In genomic region chr12:101793401-101793800, GRCh38 we compare ENCODE assay signal across 1 cellular context.
TF ChIP-seq lines count a peak whose summit lies in the region.

No MANE protein-coding gene starts in this region.

TF ChIP-seq in K562, 482 proteins besides CTCF, POLR2A, EP300 and RAD21 (continues in another document):
- TF ChIP-seq HDAC1 (IDR thresholded peaks at IDR 0.05): peak in 1 of 2 experiments; percentile 54; a peak in 1 of 4 replicates
- 0 out of 2 replicates have a peak, but pooled peaks have one; percentile 8 for TF ChIP-seq ADNP (tag; IDR thresholded peaks at IDR 0.05)
- TF ChIP-seq, protein P1, sequence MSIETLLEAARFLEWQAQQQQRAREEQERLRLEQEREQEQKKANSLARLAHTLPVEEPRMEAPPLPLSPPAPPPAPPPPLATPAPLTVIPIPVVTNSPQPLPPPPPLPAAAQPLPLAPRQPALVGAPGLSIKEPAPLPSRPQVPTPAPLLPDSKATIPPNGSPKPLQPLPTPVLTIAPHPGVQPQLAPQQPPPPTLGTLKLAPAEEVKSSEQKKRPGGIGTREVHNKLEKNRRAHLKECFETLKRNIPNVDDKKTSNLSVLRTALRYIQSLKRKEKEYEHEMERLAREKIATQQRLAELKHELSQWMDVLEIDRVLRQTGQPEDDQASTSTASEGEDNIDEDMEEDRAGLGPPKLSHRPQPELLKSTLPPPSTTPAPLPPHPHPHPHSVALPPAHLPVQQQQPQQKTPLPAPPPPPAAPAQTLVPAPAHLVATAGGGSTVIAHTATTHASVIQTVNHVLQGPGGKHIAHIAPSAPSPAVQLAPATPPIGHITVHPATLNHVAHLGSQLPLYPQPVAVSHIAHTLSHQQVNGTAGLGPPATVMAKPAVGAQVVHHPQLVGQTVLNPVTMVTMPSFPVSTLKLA (conservative IDR thresholded peaks at IDR 0.05): peak; percentile 32 to 68; a peak in 2 of 4 replicates
- TF ChIP-seq SMARCA4 (IDR thresholded peaks at IDR 0.05): peak; percentile 87
- peak; percentile 79 for TF ChIP-seq PKNOX1 (IDR thresholded peaks at IDR 0.05)
- TF ChIP-seq ZNF766 (CRISPR knock-in tag; conservative IDR thresholded peaks at IDR 0.05): 0 out of 2 replicates have a peak, but pooled peaks have one; percentile 27
- peak; percentile 27 to 62; a peak in 3 of 4 replicates for TF ChIP-seq FOXK2 (conservative IDR thresholded peaks at IDR 0.05 in 1 of 2, IDR thresholded peaks at IDR 0.05 in 1 of 2; ENCODE audit: low read depth in 2 of 2)
- TF ChIP-seq BHLHE40 (IDR thresholded peaks at IDR 0.05; ENCODE audit: low read length): peak; percentile 79
- TF ChIP-seq MEIS2 (IDR thresholded peaks at IDR 0.05; ENCODE audit: partially characterized antibody): peak; percentile 89
- peak; percentile 94 for TF ChIP-seq HMBOX1 (IDR thresholded peaks at IDR 0.05)
- 0 out of 2 replicates have a peak, but pooled peaks have one; percentile 7 for TF ChIP-seq GTF2E2 (tag; IDR thresholded peaks at IDR 0.05)
- peak; percentile 41; the same call in 1 of the 2 replicates for TF ChIP-seq MAFF (IDR thresholded peaks at IDR 0.05; ENCODE audit: low read length)
- TF ChIP-seq, protein P2, sequence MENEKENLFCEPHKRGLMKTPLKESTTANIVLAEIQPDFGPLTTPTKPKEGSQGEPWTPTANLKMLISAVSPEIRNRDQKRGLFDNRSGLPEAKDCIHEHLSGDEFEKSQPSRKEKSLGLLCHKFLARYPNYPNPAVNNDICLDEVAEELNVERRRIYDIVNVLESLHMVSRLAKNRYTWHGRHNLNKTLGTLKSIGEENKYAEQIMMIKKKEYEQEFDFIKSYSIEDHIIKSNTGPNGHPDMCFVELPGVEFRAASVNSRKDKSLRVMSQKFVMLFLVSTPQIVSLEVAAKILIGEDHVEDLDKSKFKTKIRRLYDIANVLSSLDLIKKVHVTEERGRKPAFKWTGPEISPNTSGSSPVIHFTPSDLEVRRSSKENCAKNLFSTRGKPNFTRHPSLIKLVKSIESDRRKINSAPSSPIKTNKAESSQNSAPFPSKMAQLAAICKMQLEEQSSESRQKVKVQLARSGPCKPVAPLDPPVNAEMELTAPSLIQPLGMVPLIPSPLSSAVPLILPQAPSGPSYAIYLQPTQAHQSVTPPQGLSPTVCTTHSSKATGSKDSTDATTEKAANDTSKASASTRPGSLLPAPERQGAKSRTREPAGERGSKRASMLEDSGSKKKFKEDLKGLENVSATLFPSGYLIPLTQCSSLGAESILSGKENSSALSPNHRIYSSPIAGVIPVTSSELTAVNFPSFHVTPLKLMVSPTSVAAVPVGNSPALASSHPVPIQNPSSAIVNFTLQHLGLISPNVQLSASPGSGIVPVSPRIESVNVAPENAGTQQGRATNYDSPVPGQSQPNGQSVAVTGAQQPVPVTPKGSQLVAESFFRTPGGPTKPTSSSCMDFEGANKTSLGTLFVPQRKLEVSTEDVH (IDR thresholded peaks at IDR 0.05; ENCODE audit: low read depth, partially characterized antibody): no peak
- TF ChIP-seq TRIM24 (IDR thresholded peaks at IDR 0.05): 0 out of 4 replicates have a peak, but pooled peaks of 1 of the 2 experiments have one; percentile 37
- no peak for TF ChIP-seq DNMT1 (IDR thresholded peaks at IDR 0.05)
- peak; percentile 69 for TF ChIP-seq MAFG (tag; conservative IDR thresholded peaks at IDR 0.05)
- peak; percentile 58 to 87; a peak in 3 of 4 replicates for TF ChIP-seq TEAD1 (CRISPR knock-in tag; IDR thresholded peaks at IDR 0.05)
- TF ChIP-seq TAL1 (IDR thresholded peaks at IDR 0.05): peak; percentile 75
- TF ChIP-seq POLR2AphosphoS5 (IDR thresholded peaks at IDR 0.05; ENCODE audit: control insufficient read depth, insufficient read depth, low read depth, low read length): 0 out of 2 replicates have a peak, but pooled peaks have one; percentile 22
- TF ChIP-seq XRCC3 (IDR thresholded peaks at IDR 0.05): no peak
- TF ChIP-seq RCOR1 (IDR thresholded peaks at IDR 0.05; ENCODE audit: borderline replicate concordance in 1 of 2, low read depth in 2 of 2, low read length in 2 of 2): peak in 1 of 2 experiments; percentile 55; a peak in 1 of 4 replicates
- no peak; the same call in 1 of the 2 replicates for TF ChIP-seq MYC (IDR thresholded peaks at IDR 0.05; ENCODE audit: low read depth, low read length)
- TF ChIP-seq MYC (CRISPR knock-in tag; IDR thresholded peaks at IDR 0.05; ENCODE audit: borderline replicate concordance, low read depth): no peak
- TF ChIP-seq NFE2 (IDR thresholded peaks at IDR 0.05; ENCODE audit: low read depth): peak; percentile 82
- peak; percentile 93 for TF ChIP-seq TEAD4 (IDR thresholded peaks at IDR 0.05; ENCODE audit: low read length)
- no peak for TF ChIP-seq TEAD4 (CRISPR knock-in tag; IDR thresholded peaks at IDR 0.05; ENCODE audit: borderline replicate concordance)
- peak; percentile 65 for TF ChIP-seq CBFA2T2 (conservative IDR thresholded peaks at IDR 0.05)
- peak; percentile 65; the same call in 1 of the 2 replicates for TF ChIP-seq HDAC2 (IDR thresholded peaks at IDR 0.05)
- TF ChIP-seq, protein P3, sequence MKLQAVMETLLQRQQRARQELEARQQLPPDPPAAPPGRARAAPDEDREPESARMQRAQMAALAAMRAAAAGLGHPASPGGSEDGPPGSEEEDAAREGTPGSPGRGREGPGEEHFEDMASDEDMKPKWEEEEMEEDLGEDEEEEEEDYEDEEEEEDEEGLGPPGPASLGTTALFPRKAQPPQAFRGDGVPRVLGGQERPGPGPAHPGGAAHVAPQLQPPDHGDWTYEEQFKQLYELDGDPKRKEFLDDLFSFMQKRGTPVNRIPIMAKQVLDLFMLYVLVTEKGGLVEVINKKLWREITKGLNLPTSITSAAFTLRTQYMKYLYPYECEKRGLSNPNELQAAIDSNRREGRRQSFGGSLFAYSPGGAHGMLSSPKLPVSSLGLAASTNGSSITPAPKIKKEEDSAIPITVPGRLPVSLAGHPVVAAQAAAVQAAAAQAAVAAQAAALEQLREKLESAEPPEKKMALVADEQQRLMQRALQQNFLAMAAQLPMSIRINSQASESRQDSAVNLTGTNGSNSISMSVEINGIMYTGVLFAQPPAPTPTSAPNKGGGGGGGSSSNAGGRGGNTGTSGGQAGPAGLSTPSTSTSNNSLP (IDR thresholded peaks at IDR 0.05; ENCODE audit: borderline replicate concordance, low read depth, low read length): 0 out of 2 replicates have a peak, but pooled peaks have one; percentile 27
- 0 out of 2 replicates have a peak, but pooled peaks have one; percentile 44 for TF ChIP-seq PML (IDR thresholded peaks at IDR 0.05; ENCODE audit: low read length)
- peak; percentile 86 for TF ChIP-seq CBFA2T3 (IDR thresholded peaks at IDR 0.05)
- peak; percentile 59 for TF ChIP-seq NCOR1 (IDR thresholded peaks at IDR 0.05)
- TF ChIP-seq RAD51 (IDR thresholded peaks at IDR 0.05; ENCODE audit: borderline replicate concordance, low read depth): no peak
- TF ChIP-seq, protein P4, sequence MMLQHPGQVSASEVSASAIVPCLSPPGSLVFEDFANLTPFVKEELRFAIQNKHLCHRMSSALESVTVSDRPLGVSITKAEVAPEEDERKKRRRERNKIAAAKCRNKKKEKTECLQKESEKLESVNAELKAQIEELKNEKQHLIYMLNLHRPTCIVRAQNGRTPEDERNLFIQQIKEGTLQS (IDR thresholded peaks at IDR 0.05): peak; percentile 66; the same call in 1 of the 2 replicates
- TF ChIP-seq, protein P4 (CRISPR knock-in tag; conservative IDR thresholded peaks at IDR 0.05): no peak
- TF ChIP-seq, protein P5, sequence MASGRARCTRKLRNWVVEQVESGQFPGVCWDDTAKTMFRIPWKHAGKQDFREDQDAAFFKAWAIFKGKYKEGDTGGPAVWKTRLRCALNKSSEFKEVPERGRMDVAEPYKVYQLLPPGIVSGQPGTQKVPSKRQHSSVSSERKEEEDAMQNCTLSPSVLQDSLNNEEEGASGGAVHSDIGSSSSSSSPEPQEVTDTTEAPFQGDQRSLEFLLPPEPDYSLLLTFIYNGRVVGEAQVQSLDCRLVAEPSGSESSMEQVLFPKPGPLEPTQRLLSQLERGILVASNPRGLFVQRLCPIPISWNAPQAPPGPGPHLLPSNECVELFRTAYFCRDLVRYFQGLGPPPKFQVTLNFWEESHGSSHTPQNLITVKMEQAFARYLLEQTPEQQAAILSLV (tag; IDR thresholded peaks at IDR 0.05): no peak
- TF ChIP-seq, protein P6, sequence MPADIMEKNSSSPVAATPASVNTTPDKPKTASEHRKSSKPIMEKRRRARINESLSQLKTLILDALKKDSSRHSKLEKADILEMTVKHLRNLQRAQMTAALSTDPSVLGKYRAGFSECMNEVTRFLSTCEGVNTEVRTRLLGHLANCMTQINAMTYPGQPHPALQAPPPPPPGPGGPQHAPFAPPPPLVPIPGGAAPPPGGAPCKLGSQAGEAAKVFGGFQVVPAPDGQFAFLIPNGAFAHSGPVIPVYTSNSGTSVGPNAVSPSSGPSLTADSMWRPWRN (IDR thresholded peaks at IDR 0.05; ENCODE audit: low read depth): peak; percentile 70
- TF ChIP-seq ZNF75A (CRISPR knock-in tag; IDR thresholded peaks at IDR 0.05): no peak
- TF ChIP-seq FOSL1 (tag; conservative IDR thresholded peaks at IDR 0.05): peak; percentile 95
- 0 out of 2 replicates have a peak, but pooled peaks have one; percentile 20 for TF ChIP-seq FOXM1 (IDR thresholded peaks at IDR 0.05; ENCODE audit: low read depth)
- TF ChIP-seq FOXM1 (CRISPR knock-in tag; IDR thresholded peaks at IDR 0.05; ENCODE audit: low read depth): no peak
- TF ChIP-seq, protein P7, sequence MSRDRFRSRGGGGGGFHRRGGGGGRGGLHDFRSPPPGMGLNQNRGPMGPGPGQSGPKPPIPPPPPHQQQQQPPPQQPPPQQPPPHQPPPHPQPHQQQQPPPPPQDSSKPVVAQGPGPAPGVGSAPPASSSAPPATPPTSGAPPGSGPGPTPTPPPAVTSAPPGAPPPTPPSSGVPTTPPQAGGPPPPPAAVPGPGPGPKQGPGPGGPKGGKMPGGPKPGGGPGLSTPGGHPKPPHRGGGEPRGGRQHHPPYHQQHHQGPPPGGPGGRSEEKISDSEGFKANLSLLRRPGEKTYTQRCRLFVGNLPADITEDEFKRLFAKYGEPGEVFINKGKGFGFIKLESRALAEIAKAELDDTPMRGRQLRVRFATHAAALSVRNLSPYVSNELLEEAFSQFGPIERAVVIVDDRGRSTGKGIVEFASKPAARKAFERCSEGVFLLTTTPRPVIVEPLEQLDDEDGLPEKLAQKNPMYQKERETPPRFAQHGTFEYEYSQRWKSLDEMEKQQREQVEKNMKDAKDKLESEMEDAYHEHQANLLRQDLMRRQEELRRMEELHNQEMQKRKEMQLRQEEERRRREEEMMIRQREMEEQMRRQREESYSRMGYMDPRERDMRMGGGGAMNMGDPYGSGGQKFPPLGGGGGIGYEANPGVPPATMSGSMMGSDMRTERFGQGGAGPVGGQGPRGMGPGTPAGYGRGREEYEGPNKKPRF (IDR thresholded peaks at IDR 0.05; ENCODE audit: low read depth, low read length): no peak
- peak; percentile 61 for TF ChIP-seq C11orf30 (IDR thresholded peaks at IDR 0.05; ENCODE audit: low read depth)
- TF ChIP-seq, protein P8, sequence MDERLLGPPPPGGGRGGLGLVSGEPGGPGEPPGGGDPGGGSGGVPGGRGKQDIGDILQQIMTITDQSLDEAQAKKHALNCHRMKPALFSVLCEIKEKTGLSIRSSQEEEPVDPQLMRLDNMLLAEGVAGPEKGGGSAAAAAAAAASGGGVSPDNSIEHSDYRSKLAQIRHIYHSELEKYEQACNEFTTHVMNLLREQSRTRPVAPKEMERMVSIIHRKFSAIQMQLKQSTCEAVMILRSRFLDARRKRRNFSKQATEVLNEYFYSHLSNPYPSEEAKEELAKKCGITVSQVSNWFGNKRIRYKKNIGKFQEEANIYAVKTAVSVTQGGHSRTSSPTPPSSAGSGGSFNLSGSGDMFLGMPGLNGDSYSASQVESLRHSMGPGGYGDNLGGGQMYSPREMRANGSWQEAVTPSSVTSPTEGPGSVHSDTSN (CRISPR knock-in tag; IDR thresholded peaks at IDR 0.05; ENCODE audit: low read depth): no peak
- TF ChIP-seq, protein P8 (tag; conservative IDR thresholded peaks at IDR 0.05; ENCODE audit: low read depth): peak; percentile 74
- peak; percentile 24 for TF ChIP-seq FOS (IDR thresholded peaks at IDR 0.05; ENCODE audit: extremely low read depth, insufficient read length)
- TF ChIP-seq L3MBTL2 (IDR thresholded peaks at IDR 0.05): peak; percentile 59; the same call in 1 of the 2 replicates
- TF ChIP-seq ARID1B (IDR thresholded peaks at IDR 0.05): peak; percentile 91
- TF ChIP-seq MTA2 (IDR thresholded peaks at IDR 0.05; ENCODE audit: low read depth): peak; percentile 69
- TF ChIP-seq MITF (IDR thresholded peaks at IDR 0.05): peak; percentile 70; the same call in 1 of the 2 replicates
